17 cellular contexts compared by ENCODE assay signal in genomic region chr7:140519007-140519399, GRCh38. TPM values are rescaled to one million over a fixed set of nuclear protein-coding genes. Genes with fewer than 3 reads are reported as not detected.
DNase-seq lines count a peak whose midpoint lies in the region; ATAC-seq, FAIRE-seq and TF ChIP-seq lines count a peak whose summit lies in the region.
"Had no signal": no experiment of that assay in that cellular context is flagged by ENCODE, and none has a peak within 500 bp of the region (broad histone marks: within the 10 kb centered on the region; RNA-seq: fewer than 3 reads in every experiment).

No MANE protein-coding gene starts in this region.

- H3K36me3 ChIP-seq in HepG2 (replicated peaks in 1 of 2; ENCODE audit: control insufficient read depth in 1 of 2, insufficient read depth in 2 of 2, low read length in 2 of 2) = no peaks in the 10 kb centered on the region
- H3K36me3 ChIP-seq in right lobe of liver = no peaks in the 10 kb centered on the region
- peaks cover 28% of the 10 kb centered on the region for H3K36me3 ChIP-seq in right atrium auricular region
- peaks cover 3 to 8% of the 10 kb centered on the region in 2 experiments for H3K36me3 ChIP-seq in trophoblast cell (ENCODE audit: control insufficient read depth in 1 of 2, insufficient read depth in 2 of 2, low read length in 2 of 2)
- no peaks in the 10 kb centered on the region for H3K36me3 ChIP-seq in thyroid gland

- no peaks in the 10 kb centered on the region for H3K9me3 ChIP-seq in HepG2 (ENCODE audit: low read length)
- no peaks in the 10 kb centered on the region for H3K9me3 ChIP-seq in right lobe of liver
- H3K9me3 ChIP-seq in right atrium auricular region = no peaks in the 10 kb centered on the region
- H3K9me3 ChIP-seq in trophoblast cell (ENCODE audit: insufficient read depth, low read depth, low read length) = no peaks in the 10 kb centered on the region
- no peaks in the 10 kb centered on the region for H3K9me3 ChIP-seq in thyroid gland
- H3K9me3 ChIP-seq: MG63, SJSA1 had no signal

- TF ChIP-seq POLR2A in HepG2 (IDR thresholded peaks at IDR 0.05; ENCODE audit: insufficient read depth in 1 of 2, low read depth in 2 of 2, low read length in 2 of 2) (no peak), right lobe of liver (IDR thresholded peaks at IDR 0.05) (no peak), thyroid gland (IDR thresholded peaks at IDR 0.05) (no peak)

- H3K27ac ChIP-seq in HepG2 (ENCODE audit: extremely low read length, insufficient read depth, low read length) (no peak overlapping the region), right lobe of liver (no peak overlapping the region), right atrium auricular region (peak overlapping the region; percentile 16 to 69), trophoblast cell (ENCODE audit: low read depth, low read length) (peak overlapping the region; percentile 15), thyroid gland (no peak overlapping the region)
- H3K27ac ChIP-seq: foreskin keratinocyte, SJSA1 had no signal

- in situ Hi-C loops in HepG2 (cut with HindIII; ENCODE audit: extremely low pct_ligation_motif_present, low pct_unique_long_range_greater_than_20kb) = loop anchor here (5.0 kb wide), 2 partner anchors 78 to 133 kb away; no protein-coding TSS in a partner anchor

- H3K4me3 ChIP-seq in HepG2 (replicated peaks in 1 of 3; ENCODE audit: insufficient read depth in 1 of 3, low read depth in 2 of 3, low read length in 3 of 3) (no peak overlapping the region), right lobe of liver (no peak overlapping the region), right atrium auricular region (no peak overlapping the region), trophoblast cell (ENCODE audit: low read depth, low read length) (no peak overlapping the region), thyroid gland (replicated peaks in 1 of 3) (no peak overlapping the region)
- H3K4me3 ChIP-seq: MG63, SJSA1 had no signal

- H2AFZ ChIP-seq in HepG2 (ENCODE audit: low read length) = no peak overlapping the region
- no peak overlapping the region for H2AFZ ChIP-seq in trophoblast cell (ENCODE audit: insufficient read depth, low read length, poor library complexity)

- no peak overlapping the region; the same call in 1 of the 2 replicates for H3K4me2 ChIP-seq in HepG2 (ENCODE audit: low read depth, low read length)
- H3K4me2 ChIP-seq in trophoblast cell (ENCODE audit: low read length) = no peak overlapping the region

- TF ChIP-seq CTCF in HepG2 (CRISPR knock-in tag; IDR thresholded peaks at IDR 0.05) (no peak), right lobe of liver (IDR thresholded peaks at IDR 0.05) (no peak), right atrium auricular region (IDR thresholded peaks at IDR 0.05) (no peak), thyroid gland (IDR thresholded peaks at IDR 0.05) (no peak)

- CTCF ChIA-PET in HepG2 (lab: Yijun Ruan, JAX; ENCODE audit: low intra/inter-chr PET ratio, low total read pairs) = interaction anchor here (1.8 to 4.3 kb wide), 2 partner anchors 76 to 134 kb away, joined by 9 to 83 read pairs; no protein-coding TSS in a partner anchor

- no peaks in the 10 kb centered on the region for H3K79me2 ChIP-seq in HepG2 (ENCODE audit: insufficient read depth, low read length)
- no peaks in the 10 kb centered on the region for H3K79me2 ChIP-seq in trophoblast cell (ENCODE audit: control insufficient read depth, insufficient read depth, low read length, poor library complexity)

- TF ChIP-seq RAD21 in HepG2 (CRISPR knock-in tag; IDR thresholded peaks at IDR 0.05) = no peak

- no peak overlapping the region for H3K9ac ChIP-seq in HepG2 (ENCODE audit: insufficient read depth, low read depth, low read length)
- no peak overlapping the region for H3K9ac ChIP-seq in trophoblast cell (ENCODE audit: low read length)

- no peaks in the 10 kb centered on the region for H4K20me1 ChIP-seq in HepG2 (ENCODE audit: insufficient read depth, low read length)

- H4K8ac ChIP-seq in trophoblast cell (ENCODE audit: low read depth, low read length) = peak overlapping the region; percentile 31

- H4K91ac ChIP-seq in trophoblast cell (ENCODE audit: low read depth, low read length) = peak overlapping the region; percentile 28

- H3K14ac ChIP-seq in trophoblast cell (ENCODE audit: low read length) = no peak overlapping the region

- POLR2A ChIA-PET in HepG2 (lab: Yijun Ruan, JAX) = no interaction called here

- peak overlapping the region; percentile 57 for H2BK5ac ChIP-seq in trophoblast cell (ENCODE audit: low read depth, low read length, poor library complexity)

- no peak for DNase-seq in HepG2 (ENCODE audit: low spot score)
- no peak for DNase-seq in right lobe of liver
- no peak for DNase-seq in right atrium auricular region (ENCODE audit: low spot score)
- DNase-seq in trophoblast cell = no peak
- DNase-seq in NOMO-1 treated with dmso at 0.1 percent for 144 hours (lab: John Stamatoyannopoulos, UW; ENCODE audit: unreplicated experiment) = no peak
- DNase-seq in thyroid gland = no peak
- DNase-seq: activated CD4-positive, alpha-beta T cell treated with anti-CD3 and anti-CD28 coated beads for 48 hours; activated naive CD4-positive, alpha-beta T cell treated with anti-CD3 and anti-CD28 coated beads, Interleukin-2, amount 50 U/mL, for 16 hours; DND-41; foreskin keratinocyte; MG63; NCI-H2029; NCI-H510A had no signal

- H3K4me1 ChIP-seq in HepG2 (ENCODE audit: insufficient read depth, low read length) = peaks cover 9% of the 10 kb centered on the region; the same call in 1 of the 2 replicates
- H3K4me1 ChIP-seq in right lobe of liver = no peaks in the 10 kb centered on the region
- peaks cover 0 to 17% of the 10 kb centered on the region in 2 donors for H3K4me1 ChIP-seq in right atrium auricular region
- peaks cover 4% of the 10 kb centered on the region in 2 experiments for H3K4me1 ChIP-seq in trophoblast cell (ENCODE audit: control insufficient read depth in 1 of 2, insufficient read depth in 2 of 2, low read length in 2 of 2)
- H3K4me1 ChIP-seq in thyroid gland = peaks cover 0 to 3% of the 10 kb centered on the region in 2 donors
- H3K4me1 ChIP-seq: foreskin keratinocyte had no signal

- no peak for TF ChIP-seq EP300 in HepG2 (IDR thresholded peaks at IDR 0.05; ENCODE audit: low read depth in 2 of 2, low read length in 2 of 2)
- TF ChIP-seq EP300 in HepG2 (CRISPR knock-in tag; IDR thresholded peaks at IDR 0.05; ENCODE audit: borderline replicate concordance) = no peak

- no peak overlapping the region for H2BK120ac ChIP-seq in trophoblast cell (ENCODE audit: insufficient read depth, low read length, poor library complexity)

- intact Hi-C loops in HepG2 (cut with micrococcal nuclease; ENCODE audit: unreplicated experiment) = loop anchor here (5.0 kb wide), 1 partner anchor 493 kb away; the partner anchor contains the start of gene MRPS33
- intact Hi-C loops in right lobe of liver (cut with DNase I) = loop anchor here (2.0 to 5.0 kb wide), 2 partner anchors 133 to 134 kb away; no protein-coding TSS in a partner anchor
- intact Hi-C loops in thyroid gland (cut with DNase I) = loop anchor here (10.0 kb wide), 1 partner anchor 496 kb away; the partner anchor contains the start of gene MRPS33

- no peak for FAIRE-seq in HepG2 (lab: Jason Lieb, UNC)
- FAIRE-seq: bronchial epithelial cell had no signal

- H4K12ac ChIP-seq in trophoblast cell (ENCODE audit: low read depth, low read length) = no peak overlapping the region

- no peak overlapping the region for H3K4ac ChIP-seq in trophoblast cell (ENCODE audit: low read depth, low read length)

- WGBS in HepG2 (ENCODE audit: low lambda C conversion rate) = 45% methylated on average over 7 of the region's 7 CpGs
- 41% methylated on average over 6 of the region's 7 CpGs for WGBS in right lobe of liver (ENCODE audit: insufficient coverage, low coverage, low lambda C conversion rate, missing lambda C conversion rate)
- no CpG with 5 or more reads among the region's 7 CpGs for WGBS in trophoblast cell (ENCODE audit: extremely low coverage, insufficient coverage, insufficient read length)
- 63 to 71% methylated on average over 7 of the region's 7 CpGs for WGBS in thyroid gland, 2 donors

- no TSS peak for BruUV-seq in HepG2 (replicated peaks; lab: Mats Ljungman, UMichigan)

- H3K27me3 ChIP-seq in HepG2 (ENCODE audit: control insufficient read depth in 1 of 2, insufficient read depth in 2 of 2, low read length in 2 of 2) = peaks cover 0 to 14% of the 10 kb centered on the region in 2 experiments; a peak in 1 of 5 replicates
- no peaks in the 10 kb centered on the region for H3K27me3 ChIP-seq in right lobe of liver
- H3K27me3 ChIP-seq in right atrium auricular region = no peaks in the 10 kb centered on the region
- no peaks in the 10 kb centered on the region for H3K27me3 ChIP-seq in trophoblast cell (ENCODE audit: insufficient read depth, low read length)
- H3K27me3 ChIP-seq in thyroid gland = no peaks in the 10 kb centered on the region
- H3K27me3 ChIP-seq: foreskin keratinocyte, MG63, SJSA1 had no signal

- H2AK5ac ChIP-seq in trophoblast cell (ENCODE audit: low read length) = no peak overlapping the region

- H3K18ac ChIP-seq in trophoblast cell (ENCODE audit: low read length) = no peak overlapping the region

- H2BK12ac ChIP-seq in trophoblast cell (ENCODE audit: low read length) = no peak overlapping the region

- H3K23ac ChIP-seq in trophoblast cell (ENCODE audit: low read length) = no peak overlapping the region

- H3K79me1 ChIP-seq in trophoblast cell (ENCODE audit: low read length) = no peaks in the 10 kb centered on the region

- ATAC-seq in HepG2 (0 out of 3 replicates have a peak, but pooled peaks have one; percentile 16), right lobe of liver (no peak), GM18520 (IDR thresholded peaks at IDR 0.05; ENCODE audit: unreplicated experiment) (no peak), HG02642 (IDR thresholded peaks at IDR 0.05; ENCODE audit: poor library complexity, unreplicated experiment) (no peak)
- ATAC-seq: foreskin keratinocyte had no signal

RNA-seq across cellular contexts. Expression of gene MKRN1, which starts 39.7 kb away (rescaled TPM):
- total RNA-seq in HepG2 (2016; rRNA removed; fragmentation: Illumina TruSeq; extraction: Trizol) (32.8 and 38.2 TPM in 2 replicates), right lobe of liver (10 to 100 TPM; 27.0 to 49.3 (median 32.8) TPM), right atrium auricular region (10 to 100 TPM; 65.9 to 67.2 TPM), thyroid gland (10 to 100 TPM; 60.2 to 87.9 (median 69.1) TPM)
- 10.2 and 10.5 TPM in 2 replicates for total RNA-seq in HepG2 (2016; cell fraction: cytosol; rRNA removed; fragmentation: Illumina TruSeq; extraction: Trizol; ENCODE audit: low read depth)
- 36.2 and 37.5 TPM in 2 replicates for total RNA-seq in HepG2 (2016; cell fraction: insoluble cytoplasmic fraction; rRNA removed; fragmentation: Illumina TruSeq; extraction: Trizol)
- total RNA-seq in HepG2 (2016; cell fraction: membrane; rRNA removed; fragmentation: Illumina TruSeq; extraction: Trizol) = 20.2 and 21.3 TPM in 2 replicates
- total RNA-seq in HepG2 (2016; cell fraction: nucleus; rRNA removed; fragmentation: Illumina TruSeq; extraction: Trizol) = 29.8 and 30.2 TPM in 2 replicates
- 27.5 and 28.5 TPM in 2 replicates for polyA plus RNA-seq in HepG2 (2011; rRNA removed)
- polyA plus RNA-seq in HepG2 (2011; cell fraction: cytosol; rRNA removed) = 25.5 and 28.8 TPM in 2 replicates
- 22.5 and 27.8 TPM in 2 replicates for polyA plus RNA-seq in HepG2 (2011; cell fraction: nucleus; rRNA removed)
- 54.2 and 55.8 TPM in 2 replicates for polyA plus RNA-seq in HepG2 (2012)
- polyA plus RNA-seq in HepG2 (2016; cell fraction: cytosol; fragmentation: Illumina TruSeq; extraction: Trizol; ENCODE audit: low read depth) = 7.0 and 7.2 TPM in 2 replicates
- 34.8 and 35.1 TPM in 2 replicates for polyA plus RNA-seq in HepG2 (2016; cell fraction: insoluble cytoplasmic fraction; fragmentation: Illumina TruSeq; extraction: Trizol; ENCODE audit: low read depth)
- 11.7 and 14.8 TPM in 2 replicates for polyA plus RNA-seq in HepG2 (2016; cell fraction: membrane; fragmentation: Illumina TruSeq; extraction: Trizol; ENCODE audit: low read depth)
- 38.2 and 40.5 TPM in 2 replicates for polyA plus RNA-seq in HepG2 (2016; cell fraction: nucleus; fragmentation: Illumina TruSeq; extraction: Trizol; ENCODE audit: insufficient read depth, low read depth)
- 38.3 and 51.2 TPM in 2 replicates for polyA minus RNA-seq in HepG2 (2011; rRNA and poly(A)+ RNA removed; ENCODE audit: low replicate concordance)
- polyA minus RNA-seq in HepG2 (2011; cell fraction: cytosol; rRNA and poly(A)+ RNA removed) = 23.6 and 33.5 TPM in 2 replicates
- 31.3 and 38.8 TPM in 2 replicates for polyA minus RNA-seq in HepG2 (2011; cell fraction: nucleus; rRNA and poly(A)+ RNA removed)
- 81.4 and 82.5 TPM in 2 replicates for polyA plus RNA-seq in trophoblast cell (2013)

Comparison
In these comparisons a context has a peak if more than half of its experiments do, and no peak if none do; other contexts are left out.
1. H3K27ac ChIP-seq: peak in right atrium auricular region (2 of 2) and trophoblast cell (single experiment); none in HepG2 (single experiment), right lobe of liver (0 of 3) and thyroid gland (0 of 3).